ENCODE assay signal across 26 cellular contexts in genomic region chr19:3463959-3464796, GRCh38. TPM values are rescaled to one million over a fixed set of nuclear protein-coding genes. Genes with fewer than 3 reads are reported as not detected.
A peak's percentile ranks its signal among the peaks of the same experiment; 100 is the strongest.
DNase-seq lines count a peak whose midpoint lies in the region; ATAC-seq and TF ChIP-seq lines count a peak whose summit lies in the region.
"Had no signal": no experiment of that assay in that cellular context is flagged by ENCODE, and none has a peak within 500 bp of the region (broad histone marks: within the 10 kb centered on the region; RNA-seq: fewer than 3 reads in every experiment).

No MANE protein-coding gene starts in this region.

- no peak overlapping the region for H2AK5ac ChIP-seq in mesenchymal stem cell (ENCODE audit: low read length, severe bottlenecking)

- H3K4me3 ChIP-seq in HUES6 (ENCODE audit: low read depth, low read length) (peak overlapping the region; percentile 57), endodermal cell (ENCODE audit: low read length) (no peak overlapping the region), mesenchymal stem cell (ENCODE audit: insufficient read depth in 1 of 2, low read depth in 1 of 2, low read length in 2 of 2) (no peak overlapping the region)
- H3K4me3 ChIP-seq: upper lobe of left lung had no signal

- H3K4ac ChIP-seq in mesenchymal stem cell (ENCODE audit: low read depth in 1 of 2, low read length in 2 of 2), result peak overlapping the region; percentile 35

- H3K4me1 ChIP-seq in HUES6 (ENCODE audit: control insufficient read depth, insufficient read depth, low read length) (peaks cover 9% of the 10 kb centered on the region), endodermal cell (ENCODE audit: control insufficient read depth, insufficient read depth, low read length) (no peaks in the 10 kb centered on the region), mesenchymal stem cell (ENCODE audit: control insufficient read depth, insufficient read depth, low read depth, low read length) (peaks cover 33% of the 10 kb centered on the region)

- H3K4me1 Mint-ChIP-seq in endodermal cell, result peaks cover 5% of the 10 kb centered on the region
- H3K4me1 Mint-ChIP-seq in stimulated activated memory B cell treated with anti-CD40 and anti-IgM and Interleukin-4, amounts not matched to agents 10 μg/mL and 1 μg/mL and 100 μg/mL, for 72 hours, result no peaks in the 10 kb centered on the region
- H3K4me1 Mint-ChIP-seq in activated CD4-positive, alpha-beta T cell treated with anti-CD3 and anti-CD28 coated beads, Interleukin-2, amount 10 ng/mL, durations not matched to agents 24 days and 14 days, result no peaks in the 10 kb centered on the region
- H3K4me1 Mint-ChIP-seq: activated CD4-positive, alpha-beta T cell treated with anti-CD3 and anti-CD28 coated beads for 36 hours; IgD-negative memory B cell had no signal

- intact Hi-C loops in activated CD4-positive, alpha-beta T cell treated with anti-CD3 and anti-CD28 coated beads, Interleukin-2, amount 10 ng/mL, durations not matched to agents 24 days and 14 days (cut with micrococcal nuclease), result no loop called here

- H3K9ac ChIP-seq in HUES6 (ENCODE audit: low read length), result peak overlapping the region; percentile 46
- H3K9ac ChIP-seq in endodermal cell (ENCODE audit: extremely low read depth, low read length, poor library complexity, severe bottlenecking), result no peak overlapping the region
- no peak overlapping the region for H3K9ac ChIP-seq in mesenchymal stem cell (ENCODE audit: low read length)
- H3K9ac ChIP-seq: parathyroid adenoma had no signal

- H4K91ac ChIP-seq in mesenchymal stem cell (ENCODE audit: low read length), result peak overlapping the region; percentile 67

- H3K27ac Mint-ChIP-seq in endodermal cell, result no peak overlapping the region
- H3K27ac Mint-ChIP-seq in stimulated activated memory B cell treated with anti-CD40 and anti-IgM and Interleukin-4, amounts not matched to agents 10 μg/mL and 1 μg/mL and 100 μg/mL, for 72 hours, result no peak overlapping the region
- H3K27ac Mint-ChIP-seq in activated CD4-positive, alpha-beta T cell treated with anti-CD3 and anti-CD28 coated beads, Interleukin-2, amount 10 ng/mL, durations not matched to agents 24 days and 14 days, result no peak overlapping the region
- H3K27ac Mint-ChIP-seq: activated CD4-positive, alpha-beta T cell treated with anti-CD3 and anti-CD28 coated beads for 36 hours; activated CD8-positive, alpha-beta memory T cell treated with anti-CD3 and anti-CD28 coated beads, Interleukin-2, amount 10 ng/mL, durations not matched to agents 7 days and 5 days; activated naive CD8-positive, alpha-beta T cell; CD8-positive, alpha-beta memory T cell; IgD-negative memory B cell had no signal

- H2BK120ac ChIP-seq in mesenchymal stem cell (ENCODE audit: low read depth, low read length), result no peak overlapping the region

- H3K9me3 Mint-ChIP-seq in endodermal cell, result peaks cover 10% of the 10 kb centered on the region
- H3K9me3 Mint-ChIP-seq in stimulated activated memory B cell treated with anti-CD40 and anti-IgM and Interleukin-4, amounts not matched to agents 10 μg/mL and 1 μg/mL and 100 μg/mL, for 72 hours, result peaks cover 5% of the 10 kb centered on the region
- no peaks in the 10 kb centered on the region for H3K9me3 Mint-ChIP-seq in activated CD4-positive, alpha-beta T cell treated with anti-CD3 and anti-CD28 coated beads, Interleukin-2, amount 10 ng/mL, durations not matched to agents 24 days and 14 days
- H3K9me3 Mint-ChIP-seq: CD8-positive, alpha-beta memory T cell had no signal

- H2BK5ac ChIP-seq in mesenchymal stem cell (ENCODE audit: low read depth, low read length, poor library complexity, severe bottlenecking), result no peak overlapping the region

- H3K9me3 ChIP-seq in HUES6 (ENCODE audit: control insufficient read depth, insufficient read depth, low read depth, low read length), result peaks cover 9% of the 10 kb centered on the region
- no peaks in the 10 kb centered on the region for H3K9me3 ChIP-seq in endodermal cell (ENCODE audit: control insufficient read depth, low read length)
- no peaks in the 10 kb centered on the region for H3K9me3 ChIP-seq in mesenchymal stem cell (ENCODE audit: control insufficient read depth, low read length)
- H3K9me3 ChIP-seq: upper lobe of left lung had no signal

- H3K18ac ChIP-seq in mesenchymal stem cell (ENCODE audit: low read depth in 1 of 2, low read length in 2 of 2), result peak overlapping the region; percentile 31 to 74

- H4K8ac ChIP-seq in mesenchymal stem cell (ENCODE audit: low read length), result peak overlapping the region; percentile 60

- WGBS in endodermal cell (ENCODE audit: insufficient coverage in 1 of 2, insufficient read length in 1 of 2), 2 experiments, result 15 to 16% methylated on average over 19 to 45 of the region's 51 CpGs
- WGBS in mesenchymal stem cell, result 41% methylated on average over 31 of the region's 51 CpGs

- peaks cover 40% of the 10 kb centered on the region for H3K27me3 Mint-ChIP-seq in endodermal cell (ENCODE audit: insufficient read depth)
- H3K27me3 Mint-ChIP-seq in stimulated activated memory B cell treated with anti-CD40 and anti-IgM and Interleukin-4, amounts not matched to agents 10 μg/mL and 1 μg/mL and 100 μg/mL, for 72 hours, result no peaks in the 10 kb centered on the region
- no peaks in the 10 kb centered on the region for H3K27me3 Mint-ChIP-seq in activated CD4-positive, alpha-beta T cell treated with anti-CD3 and anti-CD28 coated beads, Interleukin-2, amount 10 ng/mL, durations not matched to agents 24 days and 14 days
- H3K27me3 Mint-ChIP-seq: activated CD4-positive, alpha-beta T cell treated with anti-CD3 and anti-CD28 coated beads for 36 hours; activated CD8-positive, alpha-beta memory T cell treated with anti-CD3 and anti-CD28 coated beads, Interleukin-2, amount 10 ng/mL, durations not matched to agents 7 days and 5 days; activated naive CD8-positive, alpha-beta T cell; CD8-positive, alpha-beta memory T cell; IgD-negative memory B cell had no signal

- H3K27ac ChIP-seq in HUES6 (ENCODE audit: low read depth, low read length), result no peak overlapping the region
- H3K27ac ChIP-seq in endodermal cell (ENCODE audit: low read depth, low read length), result no peak overlapping the region
- no peak overlapping the region for H3K27ac ChIP-seq in mesenchymal stem cell (ENCODE audit: low read length, poor library complexity, severe bottlenecking)
- H3K27ac ChIP-seq: parathyroid adenoma had no signal

- DNase-seq in endodermal cell, result peak; percentile 58
- no peak for DNase-seq in mesenchymal stem cell
- DNase-seq in activated CD4-positive, alpha-beta T cell treated with anti-CD3 and anti-CD28 coated beads, Interleukin-2, amount 10 ng/mL, durations not matched to agents 24 days and 14 days, result no peak
- DNase-seq in omental fat pad (ENCODE audit: low spot score), result no peak
- no peak for DNase-seq in islet precursor cell
- DNase-seq: activated CD4-positive, alpha-beta T cell treated with anti-CD3 and anti-CD28 coated beads for 36 hours; activated CD8-positive, alpha-beta memory T cell treated with anti-CD3 and anti-CD28 coated beads, Interleukin-2, amount 10 ng/mL, durations not matched to agents 7 days and 5 days; CD8-positive, alpha-beta memory T cell; effector CD4-positive, alpha-beta T cell; kidney; NCI-H2171 treated with DMSO at 0.1 percent for 48 hours; NCI-H69; stimulated activated CD4-positive, alpha-beta T cell treated with anti-CD3 and anti-CD28 coated beads, Interleukin-2, amount 100 ng/mL, for 24 hours; stimulated activated naive CD4-positive, alpha-beta T cell had no signal

- H3K23ac ChIP-seq in mesenchymal stem cell (ENCODE audit: low read length in 2 of 2), result no peak overlapping the region

- no peaks in the 10 kb centered on the region for H3K36me3 ChIP-seq in HUES6 (ENCODE audit: control insufficient read depth, insufficient read depth, low read length)
- no peaks in the 10 kb centered on the region for H3K36me3 ChIP-seq in endodermal cell (ENCODE audit: control insufficient read depth, insufficient read depth, low read length)
- peaks cover 31 to 41% of the 10 kb centered on the region in 2 experiments for H3K36me3 ChIP-seq in mesenchymal stem cell (ENCODE audit: control insufficient read depth in 1 of 2, insufficient read depth in 2 of 2, low read depth in 1 of 2, low read length in 2 of 2)

- H3K14ac ChIP-seq in mesenchymal stem cell (ENCODE audit: low read length in 2 of 2), result peak overlapping the region in 1 of 2 experiments; percentile 31

- H3K4me2 ChIP-seq in mesenchymal stem cell (ENCODE audit: low read length, poor library complexity, severe bottlenecking), result no peak overlapping the region

- H3K36me3 Mint-ChIP-seq in endodermal cell (ENCODE audit: low read depth), result no peaks in the 10 kb centered on the region
- peaks cover 27% of the 10 kb centered on the region for H3K36me3 Mint-ChIP-seq in stimulated activated memory B cell treated with anti-CD40 and anti-IgM and Interleukin-4, amounts not matched to agents 10 μg/mL and 1 μg/mL and 100 μg/mL, for 72 hours
- no peaks in the 10 kb centered on the region for H3K36me3 Mint-ChIP-seq in activated CD4-positive, alpha-beta T cell treated with anti-CD3 and anti-CD28 coated beads, Interleukin-2, amount 10 ng/mL, durations not matched to agents 24 days and 14 days (ENCODE audit: low read depth)
- H3K36me3 Mint-ChIP-seq: activated CD8-positive, alpha-beta memory T cell treated with anti-CD3 and anti-CD28 coated beads, Interleukin-2, amount 10 ng/mL, durations not matched to agents 7 days and 5 days; activated naive CD8-positive, alpha-beta T cell had no signal

- peak overlapping the region; percentile 67 for H2BK15ac ChIP-seq in mesenchymal stem cell (ENCODE audit: low read depth, poor library complexity, severe bottlenecking)

- peak overlapping the region; percentile 44 for H3K4me3 Mint-ChIP-seq in endodermal cell
- no peak overlapping the region for H3K4me3 Mint-ChIP-seq in stimulated activated memory B cell treated with anti-CD40 and anti-IgM and Interleukin-4, amounts not matched to agents 10 μg/mL and 1 μg/mL and 100 μg/mL, for 72 hours
- H3K4me3 Mint-ChIP-seq in activated CD4-positive, alpha-beta T cell treated with anti-CD3 and anti-CD28 coated beads, Interleukin-2, amount 10 ng/mL, durations not matched to agents 24 days and 14 days, result no peak overlapping the region
- H3K4me3 Mint-ChIP-seq: activated CD4-positive, alpha-beta T cell treated with anti-CD3 and anti-CD28 coated beads for 36 hours; activated CD8-positive, alpha-beta memory T cell treated with anti-CD3 and anti-CD28 coated beads, Interleukin-2, amount 10 ng/mL, durations not matched to agents 7 days and 5 days; activated naive CD8-positive, alpha-beta T cell; CD8-positive, alpha-beta memory T cell; IgD-negative memory B cell had no signal

- no peak overlapping the region for H2AFZ ChIP-seq in mesenchymal stem cell (ENCODE audit: low read depth, low read length)
- H2AFZ ChIP-seq: parathyroid adenoma had no signal

- H2BK12ac ChIP-seq in mesenchymal stem cell (ENCODE audit: low read length in 2 of 2), result peak overlapping the region in 1 of 2 experiments; percentile 60

- peak; percentile 42 for ATAC-seq in stimulated activated memory B cell treated with anti-CD40 and anti-IgM and Interleukin-4, amounts not matched to agents 10 μg/mL and 1 μg/mL and 100 μg/mL, for 72 hours
- ATAC-seq in activated CD4-positive, CD25-positive, alpha-beta regulatory T cell treated with anti-CD3 and anti-CD28 coated beads, Interleukin-2, amount 50 U/mL, for 24 hours, result no peak
- no peak for ATAC-seq in omental fat pad (ENCODE audit: low FRiP score)
- ATAC-seq: activated CD4-positive, alpha-beta T cell treated with anti-CD3 and anti-CD28 coated beads for 36 hours; activated CD8-positive, alpha-beta memory T cell treated with anti-CD3 and anti-CD28 coated beads, Interleukin-2, amount 10 ng/mL, durations not matched to agents 7 days and 5 days; esophagus mucosa had no signal

- peaks cover 16% of the 10 kb centered on the region for H3K79me1 ChIP-seq in mesenchymal stem cell (replicated peaks; ENCODE audit: low read length, poor library complexity, severe bottlenecking)

- TF ChIP-seq CTCF in endodermal cell (conservative IDR thresholded peaks at IDR 0.05) (no peak), omental fat pad (IDR thresholded peaks at IDR 0.05) (no peak)

- peaks cover 66% of the 10 kb centered on the region for H3K27me3 ChIP-seq in HUES6 (ENCODE audit: control insufficient read depth, insufficient read depth, low read length)
- H3K27me3 ChIP-seq in endodermal cell (ENCODE audit: control insufficient read depth, insufficient read depth, low read length, poor library complexity, severe bottlenecking), result peaks cover 24% of the 10 kb centered on the region
- no peaks in the 10 kb centered on the region for H3K27me3 ChIP-seq in mesenchymal stem cell (ENCODE audit: control insufficient read depth in 1 of 2, insufficient read depth in 1 of 2, low read length in 2 of 2)
- H3K27me3 ChIP-seq: upper lobe of left lung had no signal

RNA-seq across cellular contexts. Expression of gene SMIM24, which starts 16.1 kb away (rescaled TPM):
- total RNA-seq in endodermal cell (not detected), omental fat pad (not detected)
- polyA plus RNA-seq in endodermal cell (2013, experiment 1 of 2), result 1.4 TPM
- 1.5 TPM for polyA plus RNA-seq in endodermal cell (2013, experiment 2 of 2)
- 0.18 TPM for polyA plus RNA-seq in mesenchymal stem cell (2013, experiment 1 of 2)
- not detected for polyA plus RNA-seq in mesenchymal stem cell (2013, experiment 2 of 2)
- 0.33 TPM in 1 of 2 replicates, not detected in the other for total RNA-seq in activated CD4-positive, alpha-beta T cell treated with anti-CD3 and anti-CD28 coated beads, Interleukin-2, amount 10 ng/mL, durations not matched to agents 24 days and 14 days
- total RNA-seq: CD8-positive, alpha-beta memory T cell; esophagus mucosa; glomerular endothelial cell; lung microvascular endothelial cell; skeletal muscle tissue had no signal
- polyA plus RNA-seq: IgD-negative memory B cell had no signal

RNA-seq across cellular contexts. Expression of gene SMIM44, which starts 19.1 kb away (rescaled TPM):
- total RNA-seq in endodermal cell, result not detected
- polyA plus RNA-seq in endodermal cell (2013, experiment 1 of 2), result not detected
- not detected for polyA plus RNA-seq in endodermal cell (2013, experiment 2 of 2)
- polyA plus RNA-seq in mesenchymal stem cell (2013, experiment 1 of 2), result not detected
- not detected for polyA plus RNA-seq in mesenchymal stem cell (2013, experiment 2 of 2)
- not detected in 2 replicates for total RNA-seq in activated CD4-positive, alpha-beta T cell treated with anti-CD3 and anti-CD28 coated beads, Interleukin-2, amount 10 ng/mL, durations not matched to agents 24 days and 14 days
- not detected for total RNA-seq in omental fat pad
- total RNA-seq: activated CD4-positive, alpha-beta T cell treated with anti-CD3 and anti-CD28 coated beads for 36 hours; activated CD8-positive, alpha-beta memory T cell treated with anti-CD3 and anti-CD28 coated beads, Interleukin-2, amount 10 ng/mL, durations not matched to agents 7 days and 5 days; CD8-positive, alpha-beta memory T cell; cerebellum; esophagus mucosa; glomerular endothelial cell; kidney; lung microvascular endothelial cell; skeletal muscle tissue; upper lobe of left lung had no signal
- polyA plus RNA-seq: CD8-positive, alpha-beta memory T cell; IgD-negative memory B cell had no signal

RNA-seq across cellular contexts. Expression of gene DOHH, which starts 36.3 kb away (rescaled TPM):
- 10 to 100 TPM; 13.4 to 14.3 TPM for total RNA-seq in endodermal cell
- polyA plus RNA-seq in endodermal cell (2013, experiment 1 of 2), result 7.8 TPM
- 7.8 TPM for polyA plus RNA-seq in endodermal cell (2013, experiment 2 of 2)
- polyA plus RNA-seq in mesenchymal stem cell (2013, experiment 1 of 2), result 4.2 TPM
- 3.8 TPM for polyA plus RNA-seq in mesenchymal stem cell (2013, experiment 2 of 2)
- 21.5 and 24.4 TPM in 2 replicates for total RNA-seq in activated CD4-positive, alpha-beta T cell treated with anti-CD3 and anti-CD28 coated beads, Interleukin-2, amount 10 ng/mL, durations not matched to agents 24 days and 14 days
- 10 to 100 TPM; 11.7 to 28.1 (median 13.0) TPM for total RNA-seq in omental fat pad

RNA-seq across cellular contexts. Expression of gene FZR1, which starts 41.9 kb away (rescaled TPM):
- total RNA-seq in endodermal cell (10 to 100 TPM; 56.7 to 65.1 TPM), omental fat pad (10 to 100 TPM; 10.0 to 33.1 (median 15.3) TPM)
- polyA plus RNA-seq in endodermal cell (2013, experiment 1 of 2), result 49.5 TPM
- 52.5 TPM for polyA plus RNA-seq in endodermal cell (2013, experiment 2 of 2)
- polyA plus RNA-seq in mesenchymal stem cell (2013, experiment 1 of 2), result 30.7 TPM
- 28.8 TPM for polyA plus RNA-seq in mesenchymal stem cell (2013, experiment 2 of 2)
- total RNA-seq in activated CD4-positive, alpha-beta T cell treated with anti-CD3 and anti-CD28 coated beads, Interleukin-2, amount 10 ng/mL, durations not matched to agents 24 days and 14 days, result 37.3 and 38.7 TPM in 2 replicates
